Comparison of ENCODE assay signal across 27 cellular contexts in genomic region chr6:155110721-155111120, GRCh38.
"Had no signal": no experiment of that assay in that cellular context is flagged by ENCODE, and none has a peak within 500 bp of the region (broad histone marks: within the 10 kb centered on the region; RNA-seq: fewer than 3 reads in every experiment).

No MANE protein-coding gene starts in this region.

- ATAC-seq: left colon; lower lobe of right lung; naive thymus-derived CD8-positive, alpha-beta T cell; stimulated activated memory B cell treated with anti-CD40 and anti-IgM and Interleukin-4, amounts not matched to agents 10 μg/mL and 1 μg/mL and 100 μg/mL, for 72 hours; upper lobe of right lung had no signal

- H3K9me3 ChIP-seq: colonic mucosa, esophagus squamous epithelium, left ventricle myocardium inferior, lower lobe of right lung, prostate gland, right atrium auricular region, sigmoid colon, thoracic aorta, tibial nerve, upper lobe of right lung, uterus had no signal

- H3K9me3 Mint-ChIP-seq: dendritic cell treated with granulocyte-macrophage colony-stimulating factor and Interleukin-4, amounts not matched to agents 40 ng/mL and 50 ng/mL, for 4 days; endodermal cell; immature natural killer cell; naive thymus-derived CD8-positive, alpha-beta T cell; stimulated activated memory B cell treated with anti-CD40 and anti-IgM and Interleukin-4, amounts not matched to agents 10 μg/mL and 1 μg/mL and 100 μg/mL, for 72 hours; stimulated activated naive CD8-positive, alpha-beta T cell treated with anti-CD3 and anti-CD28 coated beads, Interleukin-15, Interleukin-2, amounts not matched to agents 100 ng/mL and 50 ng/mL, for 24 hours had no signal

- H3K36me3 ChIP-seq: colonic mucosa, esophagus squamous epithelium, left ventricle myocardium inferior, lower lobe of right lung, prostate gland, right atrium auricular region, sigmoid colon, thoracic aorta, tibial nerve, upper lobe of right lung, uterus had no signal

- H3K27ac Mint-ChIP-seq: dendritic cell treated with granulocyte-macrophage colony-stimulating factor and Interleukin-4, amounts not matched to agents 40 ng/mL and 50 ng/mL, for 4 days; endodermal cell; immature natural killer cell; naive thymus-derived CD8-positive, alpha-beta T cell; stimulated activated memory B cell treated with anti-CD40 and anti-IgM and Interleukin-4, amounts not matched to agents 10 μg/mL and 1 μg/mL and 100 μg/mL, for 72 hours; stimulated activated naive CD8-positive, alpha-beta T cell treated with anti-CD3 and anti-CD28 coated beads, Interleukin-15, Interleukin-2, amounts not matched to agents 100 ng/mL and 50 ng/mL, for 24 hours had no signal

- H3K4me1 Mint-ChIP-seq: immature natural killer cell; naive thymus-derived CD8-positive, alpha-beta T cell; stimulated activated memory B cell treated with anti-CD40 and anti-IgM and Interleukin-4, amounts not matched to agents 10 μg/mL and 1 μg/mL and 100 μg/mL, for 72 hours had no signal

- H3K36me3 Mint-ChIP-seq: immature natural killer cell; naive thymus-derived CD8-positive, alpha-beta T cell; stimulated activated memory B cell treated with anti-CD40 and anti-IgM and Interleukin-4, amounts not matched to agents 10 μg/mL and 1 μg/mL and 100 μg/mL, for 72 hours had no signal

- H3K4me1 ChIP-seq: colonic mucosa, esophagus squamous epithelium, lower lobe of right lung, prostate gland, right atrium auricular region, tibial nerve, upper lobe of right lung, uterus had no signal

- H3K27me3 ChIP-seq: colonic mucosa, esophagus squamous epithelium, right atrium auricular region, sigmoid colon, tibial nerve, upper lobe of right lung, uterus had no signal

- H3K4me3 Mint-ChIP-seq: dendritic cell treated with granulocyte-macrophage colony-stimulating factor and Interleukin-4, amounts not matched to agents 40 ng/mL and 50 ng/mL, for 4 days; endodermal cell; immature natural killer cell; naive thymus-derived CD8-positive, alpha-beta T cell; stimulated activated memory B cell treated with anti-CD40 and anti-IgM and Interleukin-4, amounts not matched to agents 10 μg/mL and 1 μg/mL and 100 μg/mL, for 72 hours; stimulated activated naive CD8-positive, alpha-beta T cell treated with anti-CD3 and anti-CD28 coated beads, Interleukin-15, Interleukin-2, amounts not matched to agents 100 ng/mL and 50 ng/mL, for 24 hours had no signal

- DNase-seq: colonic mucosa; effector CD8-positive, alpha-beta T cell; endodermal cell; erythroblast; esophagus squamous epithelium; foreskin melanocyte; hypothalamus; immature natural killer cell; islet precursor cell; kidney glomerular epithelial cell; left colon; left ventricle myocardium inferior; lower lobe of right lung; naive thymus-derived CD8-positive, alpha-beta T cell; nucleus accumbens; sigmoid colon; stimulated activated CD4-positive, alpha-beta T cell treated with anti-CD3 and anti-CD28 coated beads, Interleukin-2, amount 100 ng/mL, for 24 hours; stimulated activated CD4-positive, alpha-beta T cell treated with anti-CD3 and anti-CD28 coated beads, Interleukin-4, amount 100 ng/mL, for 24 hours; upper lobe of right lung; uterus had no signal

- H3K4me3 ChIP-seq: colonic mucosa, esophagus squamous epithelium, left ventricle myocardium inferior, lower lobe of right lung, prostate gland, right atrium auricular region, sigmoid colon, thoracic aorta, tibial nerve, upper lobe of right lung, uterus had no signal

- H3K27ac ChIP-seq: colonic mucosa, esophagus squamous epithelium, left ventricle myocardium inferior, lower lobe of right lung, prostate gland, right atrium auricular region, sigmoid colon, thoracic aorta, tibial nerve, upper lobe of right lung, uterus had no signal
